6 cellular contexts compared by ENCODE assay signal in genomic region chr14:38851109-38851508, GRCh38.
"Had no signal": no experiment of that assay in that cellular context is flagged by ENCODE, and none has a peak within 500 bp of the region (broad histone marks: within the 10 kb centered on the region; RNA-seq: fewer than 3 reads in every experiment).

No MANE protein-coding gene starts in this region.

- ATAC-seq: K562 had no signal

- H3K4me3 ChIP-seq: K562 had no signal

- DNase-seq: IMR-90, KBM-7, KG1 had no signal

- FAIRE-seq: HTR-8/SVneo, K562 had no signal

- H3K27ac ChIP-seq: HL-60 had no signal
